Comparison of ENCODE assay signal across 8 cellular contexts in the genomic region with DNA sequence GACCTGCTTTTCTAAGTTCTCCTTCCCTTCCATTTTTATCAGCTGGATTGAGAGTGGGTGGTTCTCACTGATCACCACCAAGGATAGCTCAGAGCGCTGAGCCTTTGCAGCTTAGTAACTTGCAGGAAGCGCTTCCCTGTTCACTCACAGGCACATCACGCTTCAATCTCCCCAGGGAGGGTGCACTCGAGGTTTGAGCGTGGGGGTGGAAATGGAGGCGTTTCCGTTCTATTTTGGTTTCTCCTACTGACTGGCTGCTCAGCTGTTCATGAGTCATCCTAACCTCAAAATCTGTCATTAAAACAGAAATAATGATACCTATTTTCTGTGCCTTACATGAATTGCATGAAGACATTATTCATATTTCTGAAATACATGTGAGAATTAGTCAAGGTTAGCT.
DNase-seq lines count a peak whose midpoint lies in the region; ATAC-seq lines count a peak whose summit lies in the region.

No MANE protein-coding gene starts in this region.

- peak; percentile 98 for ATAC-seq in GM21825 (IDR thresholded peaks at IDR 0.05; ENCODE audit: unreplicated experiment)

- DNase-seq in GM04503 (ENCODE audit: low read depth) (peak; percentile 90), KBM-7 (peak; percentile 96), SW 1271 (lab: John Stamatoyannopoulos, UW) (peak; percentile 80 to 84), astrocyte of the hippocampus (ENCODE audit: low read depth, low spot score) (peak; percentile 93), iPS-NIHi11 (ENCODE audit: low spot score) (peak; percentile 53), HuH-7 (ENCODE audit: low spot score) (no peak)
- DNase-seq in stimulated activated CD4-positive, alpha-beta T cell treated with anti-CD3 and anti-CD28 coated beads, Interleukin-12 subunit alpha, Interleukin-12 subunit beta, amount 100 ng/mL, for 48 hours (ENCODE audit: low read depth in 2 of 3, low spot score in 1 of 3), result peak; percentile 32 to 59 (median 51)

- in situ Hi-C loops in KBM-7 (cut with MboI; ENCODE audit: low pct_unique_long_range_greater_than_20kb, low sequenced_read_pairs), result no loop called here
